ENCODE assay signal across 23 cellular contexts in the genomic region with DNA sequence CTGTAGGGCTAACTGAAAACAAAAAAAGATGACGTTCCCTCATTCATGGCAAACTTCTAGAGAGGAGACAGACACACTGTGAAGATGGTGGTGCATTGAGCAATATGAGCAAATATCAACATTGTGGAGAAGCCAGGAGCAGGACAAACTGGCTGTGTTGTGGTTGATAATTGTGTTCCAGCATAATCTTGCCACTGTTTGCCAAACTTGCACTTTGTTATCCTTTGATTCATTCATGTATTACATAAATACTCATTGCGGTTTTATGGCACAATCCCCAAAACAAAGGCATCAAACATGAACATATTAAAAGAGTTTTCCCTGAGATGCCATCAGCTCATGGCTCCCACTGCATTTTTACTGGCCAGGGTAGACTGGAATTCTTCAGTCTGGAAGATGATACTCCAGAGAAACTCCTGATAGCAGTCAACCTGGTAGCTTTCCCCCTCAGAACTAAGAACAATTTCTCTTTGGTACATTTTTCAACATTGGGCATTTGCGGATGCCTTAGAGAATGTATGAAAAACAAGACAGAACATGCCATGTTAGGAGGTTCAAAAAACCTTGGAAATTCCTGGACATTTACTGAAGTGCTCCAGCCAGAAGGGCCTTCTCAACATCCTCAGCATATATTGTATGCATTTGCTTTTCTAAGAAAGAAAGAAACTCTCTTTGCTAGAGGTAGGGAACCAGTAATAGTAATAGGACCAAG.
A peak's percentile ranks its signal among the peaks of the same experiment; 100 is the strongest.
DNase-seq lines count a peak whose midpoint lies in the region; ATAC-seq, FAIRE-seq and TF ChIP-seq lines count a peak whose summit lies in the region.
"Had no signal": no experiment of that assay in that cellular context is flagged by ENCODE, and none has a peak within 500 bp of the region (broad histone marks: within the 10 kb centered on the region; RNA-seq: fewer than 3 reads in every experiment).

No MANE protein-coding gene starts in this region.

- ATAC-seq in PC-3 (no peak), foreskin keratinocyte (peak; percentile 8)
- ATAC-seq: GM23338 had no signal

- H2AFZ ChIP-seq in PC-3 (ENCODE audit: low read length) = no peak overlapping the region
- H2AFZ ChIP-seq: GM23338 had no signal

- BruUV-seq in PC-3 (replicated peaks; lab: Mats Ljungman, UMichigan) = no TSS peak

- H3K4me3 ChIP-seq in PC-3 (ENCODE audit: low read length) (no peak overlapping the region), bronchial epithelial cell (ENCODE audit: low read depth, low read length) (no peak overlapping the region)
- H3K4me3 ChIP-seq: GM23338 had no signal

- DNase-seq in HPDE6-E6E7 (ENCODE audit: extremely low spot score) (peak; percentile 28), PC-3 (peak; percentile 12), bronchial epithelial cell (ENCODE audit: low read depth) (peak; percentile 89), foreskin keratinocyte (peak; percentile 54 to 84), NOMO-1 treated with DMSO at 0.1 percent for 48 hours (lab: John Stamatoyannopoulos, UW; ENCODE audit: unreplicated experiment) (no peak), cerebellum (ENCODE audit: low spot score) (no peak), NCI-H1694 treated with DMSO at 0.1 percent for 48 hours (lab: John Stamatoyannopoulos, UW) (no peak)
- DNase-seq: ACHN; BE2C; C1 segment of cervical spinal cord; CD4-positive, CD25-positive, alpha-beta regulatory T cell; CD8-positive, alpha-beta memory T cell; COR-L47; DMS153; DMS79; GDM1; HCEC 1CT had no signal

- POLR2A ChIA-PET in PC-3 (lab: Charles Lee; ENCODE audit: unreplicated experiment) = no interaction called here

- intact Hi-C loops in PC-3 (cut with micrococcal nuclease) = no loop called here

- no peaks in the 10 kb centered on the region for H3K79me2 ChIP-seq in PC-3 (ENCODE audit: low read length)

- no peaks in the 10 kb centered on the region for H4K20me1 ChIP-seq in PC-3 (ENCODE audit: low read length)

- no peaks in the 10 kb centered on the region for H3K9me3 ChIP-seq in PC-3 (ENCODE audit: low read length)
- H3K9me3 ChIP-seq: BE2C had no signal

- H3K4me2 ChIP-seq in PC-3 (ENCODE audit: low read length) = no peak overlapping the region
- H3K4me2 ChIP-seq: GM23338 had no signal

- H3K36me3 ChIP-seq in PC-3 (ENCODE audit: low read depth, low read length) (no peaks in the 10 kb centered on the region), bronchial epithelial cell (ENCODE audit: control insufficient read depth, insufficient read depth, low read length) (no peaks in the 10 kb centered on the region)
- H3K36me3 ChIP-seq: BE2C had no signal

- no peak overlapping the region for H3K9ac ChIP-seq in PC-3 (ENCODE audit: low read length)

- H3K27me3 ChIP-seq in PC-3 (ENCODE audit: low read length) (no peaks in the 10 kb centered on the region), bronchial epithelial cell (ENCODE audit: control insufficient read depth, insufficient read depth, low read length) (peaks cover 4% of the 10 kb centered on the region), foreskin keratinocyte (no peaks in the 10 kb centered on the region)
- H3K27me3 ChIP-seq: BE2C had no signal

- H3F3A ChIP-seq in PC-3 (ENCODE audit: low read length, unreplicated experiment) = no peaks in the 10 kb centered on the region

- no peak overlapping the region for H3K27ac ChIP-seq in PC-3 (ENCODE audit: low read length)
- H3K27ac ChIP-seq in foreskin keratinocyte = no peak overlapping the region
- H3K27ac ChIP-seq: HL-60 had no signal

- CTCF ChIA-PET in PC-3 (lab: Charles Lee) = no interaction called here

- TF ChIP-seq CTCF in PC-3 (conservative IDR thresholded peaks at IDR 0.05; ENCODE audit: low read depth, low read length) = no peak
- TF ChIP-seq CTCF in bronchial epithelial cell (IDR thresholded peaks at IDR 0.05; ENCODE audit: insufficient read depth, low read length, severe bottlenecking) = no peak
- TF ChIP-seq CTCF in foreskin keratinocyte (conservative IDR thresholded peaks at IDR 0.05) = no peak

- H3K9me2 ChIP-seq in PC-3 (replicated peaks; ENCODE audit: low read length) = no peaks in the 10 kb centered on the region

- FAIRE-seq in bronchial epithelial cell (lab: Jason Lieb, UNC) = peak; percentile 76
- FAIRE-seq: A204.1, GM12892, GM18507, H54 had no signal

- H3K4me1 ChIP-seq in PC-3 (ENCODE audit: insufficient read depth, low read length) (no peaks in the 10 kb centered on the region), foreskin keratinocyte (peaks cover 11% of the 10 kb centered on the region)
- H3K4me1 ChIP-seq: BE2C had no signal

Comparison
In these comparisons a context has a peak if more than half of its experiments do, and no peak if none do; other contexts are left out.
1. DNase-seq: peak in HPDE6-E6E7 (single experiment), PC-3 (single experiment), bronchial epithelial cell (single experiment) and foreskin keratinocyte (2 of 2); none in NOMO-1 treated with DMSO at 0.1 percent for 48 hours (single experiment), cerebellum (single experiment) and NCI-H1694 treated with DMSO at 0.1 percent for 48 hours (single experiment).